10 cellular contexts compared by ENCODE assay signal in genomic region chr3:191290311-191291025, GRCh38. TPM values are rescaled to one million over a fixed set of nuclear protein-coding genes. Genes with fewer than 3 reads are reported as not detected.
DNase-seq lines count a peak whose midpoint lies in the region; ATAC-seq and TF ChIP-seq lines count a peak whose summit lies in the region.
"Had no signal": no experiment of that assay in that cellular context is flagged by ENCODE, and none has a peak within 500 bp of the region (broad histone marks: within the 10 kb centered on the region; RNA-seq: fewer than 3 reads in every experiment).

No MANE protein-coding gene starts in this region.

- H3K36me3 ChIP-seq in heart right ventricle: no peaks in the 10 kb centered on the region
- H3K36me3 ChIP-seq in right atrium auricular region: no peaks in the 10 kb centered on the region
- H3K36me3 ChIP-seq in upper lobe of right lung: no peaks in the 10 kb centered on the region

- H3K4me3 ChIP-seq in heart right ventricle: peak overlapping the region in 6 of 10 donors; percentile 1 to 28 (median 19)
- H3K4me3 ChIP-seq in right atrium auricular region: no peak overlapping the region
- H3K4me3 ChIP-seq in upper lobe of right lung: no peak overlapping the region
- H3K4me3 ChIP-seq: PC-9 had no signal

- intact Hi-C loops in heart right ventricle (cut with DNase I) (no loop called here), upper lobe of right lung (cut with DNase I) (no loop called here)

- 56 to 66% methylated on average over 4 of the region's 4 CpGs for WGBS in heart right ventricle, 2 donors

- POLR2A ChIA-PET in WTC11 (lab: Charles Lee): no interaction called here

- no peaks in the 10 kb centered on the region for H3K4me1 Mint-ChIP-seq in activated naive CD8-positive, alpha-beta T cell treated with anti-CD3 and anti-CD28 coated beads for 36 hours
- H3K4me1 Mint-ChIP-seq in WTC11 (no peaks in the 10 kb centered on the region), mesothelial cell of epicardium (no peaks in the 10 kb centered on the region)

- no peak overlapping the region for H3K4me3 Mint-ChIP-seq in activated naive CD8-positive, alpha-beta T cell treated with anti-CD3 and anti-CD28 coated beads for 36 hours
- H3K4me3 Mint-ChIP-seq in WTC11 (no peak overlapping the region), mesothelial cell of epicardium (no peak overlapping the region)

- H3K27ac ChIP-seq in heart right ventricle (peak overlapping the region in 6 of 10 donors; percentile 1 to 57 (median 50)), right atrium auricular region (peak overlapping the region in 1 of 2 donors; percentile 1), upper lobe of right lung (no peak overlapping the region)
- H3K27ac ChIP-seq: PC-9 had no signal

- peaks cover 2% of the 10 kb centered on the region for H3K9me3 Mint-ChIP-seq in activated naive CD8-positive, alpha-beta T cell treated with anti-CD3 and anti-CD28 coated beads for 36 hours
- H3K9me3 Mint-ChIP-seq in WTC11: no peaks in the 10 kb centered on the region
- H3K9me3 Mint-ChIP-seq in mesothelial cell of epicardium: peaks cover 11% of the 10 kb centered on the region

- peak overlapping the region; percentile 58 for H3K27ac Mint-ChIP-seq in activated naive CD8-positive, alpha-beta T cell treated with anti-CD3 and anti-CD28 coated beads for 36 hours
- H3K27ac Mint-ChIP-seq in WTC11 (no peak overlapping the region), mesothelial cell of epicardium (no peak overlapping the region)

- peaks cover 0 to 20% (median 0%) of the 10 kb centered on the region in 11 donors for H3K9me3 ChIP-seq in heart right ventricle
- H3K9me3 ChIP-seq in right atrium auricular region: peaks cover 0 to under 1% of the 10 kb centered on the region in 2 donors
- no peaks in the 10 kb centered on the region for H3K9me3 ChIP-seq in upper lobe of right lung

- H3K27me3 ChIP-seq in heart right ventricle (no peaks in the 10 kb centered on the region), right atrium auricular region (no peaks in the 10 kb centered on the region), upper lobe of right lung (no peaks in the 10 kb centered on the region)

- ATAC-seq in heart right ventricle (peak in 1 of 8 donors; percentile 39), HG03066 (IDR thresholded peaks at IDR 0.05; ENCODE audit: low read depth, unreplicated experiment) (peak; percentile 74), upper lobe of right lung (peak; percentile 65), WTC11 (no peak)

- DNase-seq in heart right ventricle (no peak), right atrium auricular region (ENCODE audit: low spot score) (no peak), upper lobe of right lung (no peak), WTC11 (ENCODE audit: low spot score) (no peak), NCI-H345 (lab: John Stamatoyannopoulos, UW) (no peak), mesothelial cell of epicardium (ENCODE audit: low spot score in 2 of 2, unreplicated experiment in 2 of 2) (no peak)
- DNase-seq in activated naive CD8-positive, alpha-beta T cell treated with anti-CD3 and anti-CD28 coated beads for 36 hours: no peak
- DNase-seq: COR-L47 had no signal

- H3K36me3 Mint-ChIP-seq in activated naive CD8-positive, alpha-beta T cell treated with anti-CD3 and anti-CD28 coated beads for 36 hours: no peaks in the 10 kb centered on the region
- H3K36me3 Mint-ChIP-seq in WTC11: no peaks in the 10 kb centered on the region
- no peaks in the 10 kb centered on the region for H3K36me3 Mint-ChIP-seq in mesothelial cell of epicardium

- TF ChIP-seq CTCF in heart right ventricle (IDR thresholded peaks at IDR 0.05): no peak
- no peak for TF ChIP-seq CTCF in right atrium auricular region (IDR thresholded peaks at IDR 0.05)
- TF ChIP-seq CTCF in upper lobe of right lung (IDR thresholded peaks at IDR 0.05): no peak
- no peak for TF ChIP-seq CTCF in WTC11 (IDR thresholded peaks at IDR 0.05)
- TF ChIP-seq CTCF in mesothelial cell of epicardium (IDR thresholded peaks at IDR 0.05; ENCODE audit: unreplicated experiment): no peak

- no peaks in the 10 kb centered on the region for H3K27me3 Mint-ChIP-seq in activated naive CD8-positive, alpha-beta T cell treated with anti-CD3 and anti-CD28 coated beads for 36 hours
- H3K27me3 Mint-ChIP-seq in WTC11 (ENCODE audit: low read depth) (no peaks in the 10 kb centered on the region), mesothelial cell of epicardium (ENCODE audit: low read depth) (no peaks in the 10 kb centered on the region)

- H3K4me1 ChIP-seq in heart right ventricle: peaks cover 0 to 10% (median 0%) of the 10 kb centered on the region in 9 donors
- no peaks in the 10 kb centered on the region for H3K4me1 ChIP-seq in right atrium auricular region
- no peaks in the 10 kb centered on the region for H3K4me1 ChIP-seq in upper lobe of right lung

- CTCF ChIA-PET in WTC11 (lab: Charles Lee): no interaction called here

TF ChIP-seq in WTC11, 78 proteins besides CTCF, POLR2A, EP300 and RAD21:
- TF ChIP-seq FOXJ3 (CRISPR knock-in tag; IDR thresholded peaks at IDR 0.05; ENCODE audit: borderline replicate concordance): no peak

RNA-seq across cellular contexts. Expression of gene CCDC50, which starts 38.7 kb away (rescaled TPM):
- total RNA-seq in heart right ventricle: 10 to 100 TPM; 39.5 to 58.8 (median 51.2) TPM
- polyA plus RNA-seq in heart right ventricle: 10 to 100 TPM; 14.3 to 37.7 TPM
- total RNA-seq in right atrium auricular region: 10 to 100 TPM; 58.7 to 70.7 TPM
- total RNA-seq in activated naive CD8-positive, alpha-beta T cell treated with anti-CD3 and anti-CD28 coated beads for 36 hours: 1 to 10 TPM; 4.7 to 4.9 TPM
- total RNA-seq in upper lobe of right lung: 73.2 TPM
- 31.6 to 35.4 TPM (median 33.1 TPM) in 3 replicates for total RNA-seq in WTC11 (2021)
- 53.1 to 63.2 TPM (median 58.2 TPM) in 3 replicates for total RNA-seq in mesothelial cell of epicardium

RNA-seq across cellular contexts. Expression of gene UTS2B, which starts 39.9 kb away (rescaled TPM):
- total RNA-seq in heart right ventricle (under 1 TPM in 5 of 10 donors, not detected in 5; 0.10 to 0.53 (median 0.43) TPM), right atrium auricular region (under 1 TPM in 1 of 2 donors, not detected in 1; 0.39 TPM), upper lobe of right lung (0.75 TPM), WTC11 (2021) (0.55 to 0.57 TPM in 2 of 3 replicates, not detected in the other), mesothelial cell of epicardium (0.60 to 1.1 TPM (median 0.90 TPM) in 3 replicates)
- under 1 TPM; 0.16 to 0.22 TPM for polyA plus RNA-seq in heart right ventricle
- not detected for total RNA-seq in activated naive CD8-positive, alpha-beta T cell treated with anti-CD3 and anti-CD28 coated beads for 36 hours

Comparison
In these comparisons a context has a peak if more than half of its experiments do, and no peak if none do; other contexts are left out.
1. H3K4me3 ChIP-seq: peak in heart right ventricle (6 of 10); none in right atrium auricular region (0 of 2) and upper lobe of right lung (single experiment).